Comparison of ENCODE assay signal across 13 cellular contexts in the genomic region with DNA sequence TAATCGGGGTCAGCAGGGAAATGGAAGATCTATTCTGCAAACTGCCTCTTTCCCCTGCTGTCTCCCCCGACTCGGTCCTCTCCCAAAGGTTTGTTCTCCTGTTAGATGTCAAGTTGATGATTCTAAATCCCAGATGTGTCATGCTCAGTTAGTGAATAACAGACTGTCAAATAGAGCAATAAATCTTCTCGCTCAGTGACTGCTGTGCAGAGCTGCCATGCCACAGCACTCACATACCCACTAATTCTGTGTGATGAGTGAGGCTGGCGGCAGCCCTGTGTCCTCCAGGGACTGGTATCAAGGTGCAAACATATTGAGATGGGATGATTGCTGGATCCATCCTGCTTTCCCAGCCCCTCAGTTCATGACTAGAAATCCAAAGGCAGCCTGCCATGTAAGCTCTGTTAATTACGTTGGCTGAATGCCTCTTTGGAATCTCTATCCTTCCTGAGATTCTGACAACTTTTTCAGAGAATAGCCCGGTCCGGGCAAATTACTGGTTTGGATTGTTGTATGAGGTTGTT.
A peak's percentile ranks its signal among the peaks of the same experiment; 100 is the strongest.
DNase-seq lines count a peak whose midpoint lies in the region; TF ChIP-seq lines count a peak whose summit lies in the region.
"Had no signal": no experiment of that assay in that cellular context is flagged by ENCODE, and none has a peak within 500 bp of the region (broad histone marks: within the 10 kb centered on the region; RNA-seq: fewer than 3 reads in every experiment).

No MANE protein-coding gene starts in this region.

- peaks cover 54% of the 10 kb centered on the region for H3K27me3 ChIP-seq in endodermal cell (ENCODE audit: control insufficient read depth, insufficient read depth, low read length, poor library complexity, severe bottlenecking)
- peaks cover 28% of the 10 kb centered on the region for H3K27me3 ChIP-seq in H7 (ENCODE audit: control insufficient read depth, insufficient read depth, low read length)
- no peaks in the 10 kb centered on the region for H3K27me3 ChIP-seq in ovary

- H3K27ac Mint-ChIP-seq in activated naive CD4-positive, alpha-beta T cell treated with anti-CD3 and anti-CD28 coated beads, Interleukin-2, amount 50 U/mL, for 24 hours, result no peak overlapping the region
- no peak overlapping the region for H3K27ac Mint-ChIP-seq in endodermal cell

- peaks cover 70% of the 10 kb centered on the region for H3K4me1 Mint-ChIP-seq in activated naive CD4-positive, alpha-beta T cell treated with anti-CD3 and anti-CD28 coated beads, Interleukin-2, amount 50 U/mL, for 24 hours
- peaks cover 6% of the 10 kb centered on the region for H3K4me1 Mint-ChIP-seq in endodermal cell

- no peak overlapping the region for H3K9ac ChIP-seq in endodermal cell (ENCODE audit: extremely low read depth, low read length, poor library complexity, severe bottlenecking)

- H3K9me3 ChIP-seq in endodermal cell (ENCODE audit: control insufficient read depth, low read length), result no peaks in the 10 kb centered on the region
- no peaks in the 10 kb centered on the region for H3K9me3 ChIP-seq in ovary
- H3K9me3 ChIP-seq: HAP-1 had no signal

- no peaks in the 10 kb centered on the region for H3K36me3 ChIP-seq in endodermal cell (ENCODE audit: control insufficient read depth, insufficient read depth, low read length)
- no peaks in the 10 kb centered on the region for H3K36me3 ChIP-seq in H7 (replicated peaks; ENCODE audit: control insufficient read depth, insufficient read depth, low read length)
- H3K36me3 ChIP-seq in ovary, result no peaks in the 10 kb centered on the region
- H3K36me3 ChIP-seq: HAP-1, WERI-Rb-1 had no signal

- TF ChIP-seq EP300 in ovary (IDR thresholded peaks at IDR 0.05), result no peak

- H3K27ac ChIP-seq in endodermal cell (ENCODE audit: low read depth, low read length), result peak overlapping the region; percentile 81
- no peak overlapping the region for H3K27ac ChIP-seq in ovary
- H3K27ac ChIP-seq: SK-N-MC, WERI-Rb-1 had no signal

- 83 to 90% methylated on average over 2 to 8 of the region's 8 CpGs for WGBS in endodermal cell (ENCODE audit: insufficient coverage in 1 of 2, insufficient read length in 1 of 2), 2 experiments
- 56 to 63% (median 60%) methylated on average over 8 of the region's 8 CpGs for WGBS in ovary, 3 donors

- peak overlapping the region; percentile 72 for H3K4me3 Mint-ChIP-seq in activated naive CD4-positive, alpha-beta T cell treated with anti-CD3 and anti-CD28 coated beads, Interleukin-2, amount 50 U/mL, for 24 hours
- H3K4me3 Mint-ChIP-seq in endodermal cell, result no peak overlapping the region

- H3K36me3 Mint-ChIP-seq in activated naive CD4-positive, alpha-beta T cell treated with anti-CD3 and anti-CD28 coated beads, Interleukin-2, amount 50 U/mL, for 24 hours, result peaks cover 6% of the 10 kb centered on the region
- H3K36me3 Mint-ChIP-seq in endodermal cell (ENCODE audit: low read depth), result no peaks in the 10 kb centered on the region

- H3K4me3 ChIP-seq in endodermal cell (ENCODE audit: low read length) (no peak overlapping the region), H7 (ENCODE audit: insufficient read depth, low read depth, low read length) (no peak overlapping the region), ovary (no peak overlapping the region)
- H3K4me3 ChIP-seq: HAP-1, SK-N-MC had no signal

- no peak for DNase-seq in activated naive CD4-positive, alpha-beta T cell treated with anti-CD3 and anti-CD28 coated beads, Interleukin-2, amount 50 U/mL, for 16 hours
- DNase-seq in NCI-H1417 (lab: John Stamatoyannopoulos, UW), result peak in 2 of 3 experiments; percentile 54 to 89
- no peak for DNase-seq in endodermal cell
- DNase-seq in retina, result peak; percentile 56
- DNase-seq in H7, result no peak
- no peak for DNase-seq in ovary
- DNase-seq in HPDE6-E6E7 (ENCODE audit: extremely low spot score), result no peak
- DNase-seq: amniotic stem cell, mesenchymal stem cell, WERI-Rb-1 had no signal

- intact Hi-C loops in ovary (cut with DNase I), result no loop called here

- H3K4me1 ChIP-seq in endodermal cell (ENCODE audit: control insufficient read depth, insufficient read depth, low read length) (no peaks in the 10 kb centered on the region), ovary (ENCODE audit: insufficient read depth) (no peaks in the 10 kb centered on the region)

- TF ChIP-seq CTCF in endodermal cell (conservative IDR thresholded peaks at IDR 0.05), result no peak
- TF ChIP-seq CTCF in ovary (IDR thresholded peaks at IDR 0.05), result no peak

- no peak for TF ChIP-seq POLR2A in ovary (IDR thresholded peaks at IDR 0.05)

- H3K9me3 Mint-ChIP-seq in activated naive CD4-positive, alpha-beta T cell treated with anti-CD3 and anti-CD28 coated beads, Interleukin-2, amount 50 U/mL, for 24 hours, result peaks cover 6% of the 10 kb centered on the region
- H3K9me3 Mint-ChIP-seq in endodermal cell, result no peaks in the 10 kb centered on the region

- H3K27me3 Mint-ChIP-seq in activated naive CD4-positive, alpha-beta T cell treated with anti-CD3 and anti-CD28 coated beads, Interleukin-2, amount 50 U/mL, for 24 hours, result no peaks in the 10 kb centered on the region
- H3K27me3 Mint-ChIP-seq in endodermal cell (ENCODE audit: insufficient read depth), result peaks cover 70% of the 10 kb centered on the region

Comparison
In these comparisons a context has a peak if more than half of its experiments do, and no peak if none do; other contexts are left out.
1. DNase-seq: peak in NCI-H1417 (2 of 3) and retina (single experiment); none in activated naive CD4-positive, alpha-beta T cell treated with anti-CD3 and anti-CD28 coated beads, Interleukin-2, amount 50 U/mL, for 16 hours (single experiment), endodermal cell (single experiment), H7 (single experiment), ovary (0 of 5) and HPDE6-E6E7 (single experiment).